ENCODE assay signal across 8 cellular contexts in genomic region chr11:73307323-73308002, GRCh38. TPM values are rescaled to one million over a fixed set of nuclear protein-coding genes. Genes with fewer than 3 reads are reported as not detected.
DNase-seq lines count a peak whose midpoint lies in the region; ATAC-seq and TF ChIP-seq lines count a peak whose summit lies in the region.

No MANE protein-coding gene starts in this region.

- peak overlapping the region; percentile 91 for H3K4me2 ChIP-seq in OCI-LY3 (ENCODE audit: low read length)

- no peaks in the 10 kb centered on the region for H3K79me2 ChIP-seq in OCI-LY3 (ENCODE audit: low read length)

- H2AFZ ChIP-seq in OCI-LY3 (ENCODE audit: low read depth, low read length) = peak overlapping the region; percentile 84

- ATAC-seq in GM21381 (IDR thresholded peaks at IDR 0.05; ENCODE audit: unreplicated experiment) = peak; percentile 50

- H3K4me3 ChIP-seq in OCI-LY3 (ENCODE audit: low read length) (peak overlapping the region; percentile 75), epithelial cell of proximal tubule (ENCODE audit: low read depth, low read length) (peak overlapping the region; percentile 77), mucosa of rectum (ENCODE audit: low read length in 2 of 2) (peak overlapping the region; percentile 69 to 78)

- TF ChIP-seq CTCF in OCI-LY3 (IDR thresholded peaks at IDR 0.05; ENCODE audit: low read depth, low read length) = peak; percentile 99
- TF ChIP-seq CTCF in epithelial cell of proximal tubule (conservative IDR thresholded peaks at IDR 0.05; ENCODE audit: low read depth, low read length) = peak; percentile 89

- H3K9me3 ChIP-seq in OCI-LY3 (ENCODE audit: insufficient read depth, low read length) (no peaks in the 10 kb centered on the region), mucosa of rectum (ENCODE audit: control insufficient read depth in 2 of 2, low read length in 2 of 2) (no peaks in the 10 kb centered on the region)

- H3K27me3 ChIP-seq in OCI-LY3 (ENCODE audit: low read depth, low read length) (no peaks in the 10 kb centered on the region), mucosa of rectum (ENCODE audit: control insufficient read depth in 2 of 2, insufficient read depth in 2 of 2, low read length in 2 of 2) (no peaks in the 10 kb centered on the region)

- H3K4me1 ChIP-seq in OCI-LY3 (ENCODE audit: low read length) (peaks cover 7% of the 10 kb centered on the region), mucosa of rectum (ENCODE audit: control insufficient read depth in 2 of 2, insufficient read depth in 2 of 2, low read length in 2 of 2) (peaks cover 9 to 12% of the 10 kb centered on the region in 2 donors)

- H3K9ac ChIP-seq in OCI-LY3 (ENCODE audit: low read length) = peak overlapping the region; percentile 58
- H3K9ac ChIP-seq in mucosa of rectum (ENCODE audit: low read depth in 1 of 2, low read length in 2 of 2) = peak overlapping the region; percentile 67 to 74

- H4K20me1 ChIP-seq in OCI-LY3 (ENCODE audit: insufficient read depth, low read length) = no peaks in the 10 kb centered on the region

- H3K27ac ChIP-seq in OCI-LY3 (ENCODE audit: low read length) (no peak overlapping the region), mucosa of rectum (ENCODE audit: low read depth in 2 of 2, low read length in 2 of 2) (peak overlapping the region; percentile 85 to 87)

- no peaks in the 10 kb centered on the region for H3K36me3 ChIP-seq in OCI-LY3 (replicated peaks; ENCODE audit: low read depth, low read length)
- no peaks in the 10 kb centered on the region for H3K36me3 ChIP-seq in mucosa of rectum (ENCODE audit: control insufficient read depth in 2 of 2, insufficient read depth in 2 of 2, low read length in 2 of 2)

- DNase-seq in COLO668 (lab: John Stamatoyannopoulos, UW; ENCODE audit: unreplicated experiment) = peak; percentile 78
- peak; percentile 96 for DNase-seq in HuH-7 (ENCODE audit: low spot score)
- DNase-seq in activated T-cell treated with anti-CD3 and anti-CD28 coated beads for 4 hours = peak; percentile 87
- DNase-seq in epithelial cell of proximal tubule (ENCODE audit: low read depth) = peak; percentile 85
- peak; percentile 75 to 92 for DNase-seq in stimulated activated CD8-positive, alpha-beta memory T cell treated with anti-CD3 and anti-CD28 coated beads, Interleukin-4, amount 100 ng/mL, for 4 hours (ENCODE audit: low read depth in 2 of 2, low spot score in 1 of 2)

RNA-seq across cellular contexts. Expression of gene ARHGEF17, which starts 0.6 kb away (rescaled TPM):
- total RNA-seq in epithelial cell of proximal tubule = 18.3 and 26.4 TPM in 2 replicates

RNA-seq across cellular contexts. Expression of gene P2RY6, which starts 35.3 kb away (rescaled TPM):
- total RNA-seq in epithelial cell of proximal tubule = 3.7 and 4.0 TPM in 2 replicates
